Comparison of ENCODE assay signal across 9 cellular contexts in genomic region chr19:42191855-42192254, GRCh38. TPM values are rescaled to one million over a fixed set of nuclear protein-coding genes. Genes with fewer than 3 reads are reported as not detected.
DNase-seq lines count a peak whose midpoint lies in the region; ATAC-seq, FAIRE-seq and TF ChIP-seq lines count a peak whose summit lies in the region.
"Had no signal": no experiment of that assay in that cellular context is flagged by ENCODE, and none has a peak within 500 bp of the region (broad histone marks: within the 10 kb centered on the region; RNA-seq: fewer than 3 reads in every experiment).

No MANE protein-coding gene starts in this region.

- TF ChIP-seq POLR2A in IMR-90 (IDR thresholded peaks at IDR 0.05; ENCODE audit: low read depth, low read length) (no peak), GM12892 (IDR thresholded peaks at IDR 0.05; ENCODE audit: low read depth, low read length) (no peak)

- H3K4me2 ChIP-seq in IMR-90 (ENCODE audit: low read depth, low read length): no peak overlapping the region
- H3K4me2 ChIP-seq: smooth muscle cell had no signal

- peak overlapping the region; percentile 71 for H2AK5ac ChIP-seq in IMR-90 (ENCODE audit: low read depth, low read length)

- no peaks in the 10 kb centered on the region for H3K27me3 Mint-ChIP-seq in Calu3 (ENCODE audit: unreplicated experiment)
- H3K27me3 Mint-ChIP-seq in activated CD8-positive, alpha-beta T cell treated with anti-CD3 and anti-CD28 coated beads for 36 hours: no peaks in the 10 kb centered on the region

- no peak for TF ChIP-seq RAD21 in IMR-90 (IDR thresholded peaks at IDR 0.05; ENCODE audit: low read length)

- H2AK9ac ChIP-seq in IMR-90 (replicated peaks; ENCODE audit: low read depth, low read length, poor library complexity): peak overlapping the region; percentile 62

- H4K20me1 ChIP-seq in IMR-90 (ENCODE audit: insufficient read depth, low read length): no peaks in the 10 kb centered on the region

- no peak for TF ChIP-seq CTCF in Calu3 (IDR thresholded peaks at IDR 0.05; ENCODE audit: unreplicated experiment)
- no peak for TF ChIP-seq CTCF in IMR-90 (conservative IDR thresholded peaks at IDR 0.05; ENCODE audit: low read depth, low read length)
- no peak for TF ChIP-seq CTCF in activated CD8-positive, alpha-beta T cell treated with anti-CD3 and anti-CD28 coated beads for 36 hours (IDR thresholded peaks at IDR 0.05)
- TF ChIP-seq CTCF in lower lobe of right lung (IDR thresholded peaks at IDR 0.05): no peak
- no peak for TF ChIP-seq CTCF in kidney (IDR thresholded peaks at IDR 0.05; ENCODE audit: borderline replicate concordance, extremely low read depth, insufficient read depth)

- H3K18ac ChIP-seq in IMR-90 (ENCODE audit: low read depth, low read length): no peak overlapping the region

- peaks cover 38% of the 10 kb centered on the region for H3K36me3 Mint-ChIP-seq in Calu3 (ENCODE audit: insufficient read depth, unreplicated experiment)
- peaks cover 11% of the 10 kb centered on the region for H3K36me3 Mint-ChIP-seq in activated CD8-positive, alpha-beta T cell treated with anti-CD3 and anti-CD28 coated beads for 36 hours (ENCODE audit: low read depth)

- H3K4me1 ChIP-seq in IMR-90 (ENCODE audit: control insufficient read depth, insufficient read depth, low read length) (peaks cover 2% of the 10 kb centered on the region; the same call in 1 of the 2 replicates), lower lobe of right lung (peaks cover 12% of the 10 kb centered on the region), kidney (ENCODE audit: control insufficient read depth in 1 of 2, insufficient read depth in 1 of 2, low read depth in 1 of 2, low read length in 2 of 2) (no peaks in the 10 kb centered on the region)

- H3K9me1 ChIP-seq in IMR-90 (ENCODE audit: insufficient read depth, low read length): peaks cover 13% of the 10 kb centered on the region

- H2BK20ac ChIP-seq in IMR-90 (ENCODE audit: low read depth, low read length): peak overlapping the region; percentile 16; the same call in 1 of the 2 replicates

- in situ Hi-C loops in IMR-90 (cut with MboI; ENCODE audit: low sequenced_read_pairs): no loop called here

- H2BK15ac ChIP-seq in IMR-90 (ENCODE audit: low read depth, low read length): peak overlapping the region; percentile 62; the same call in 2 of the 3 replicates

- 0 out of 4 replicates have a peak, but pooled peaks cover 0 to 2% of the 10 kb centered on the region in 2 experiments for H3K79me1 ChIP-seq in IMR-90 (ENCODE audit: low read depth in 1 of 2, low read length in 2 of 2)

- BruUV-seq in Calu3 (replicated peaks; lab: Mats Ljungman, UMichigan): no TSS peak
- no TSS peak for BruUV-seq in IMR-90 (replicated peaks; lab: Mats Ljungman, UMichigan)

- no peak overlapping the region for H3K4me3 ChIP-seq in IMR-90 (ENCODE audit: insufficient read depth, low read depth, low read length)
- no peak overlapping the region for H3K4me3 ChIP-seq in lower lobe of right lung
- H3K4me3 ChIP-seq in kidney (ENCODE audit: low read length in 2 of 2): no peak overlapping the region
- H3K4me3 ChIP-seq: smooth muscle cell had no signal

- H3K4me3 Mint-ChIP-seq in Calu3 (ENCODE audit: low read depth, unreplicated experiment): peak overlapping the region; percentile 46
- H3K4me3 Mint-ChIP-seq in activated CD8-positive, alpha-beta T cell treated with anti-CD3 and anti-CD28 coated beads for 36 hours: no peak overlapping the region

- H3K23ac ChIP-seq in IMR-90 (ENCODE audit: low read depth, low read length): no peak overlapping the region; the same call in 1 of the 2 replicates

- no peak overlapping the region for H4K91ac ChIP-seq in IMR-90 (ENCODE audit: insufficient read depth, low read depth, low read length)

- ATAC-seq in IMR-90 (ENCODE audit: low read depth) (no peak), lower lobe of right lung (peak; percentile 74 to 83), Right ventricle myocardium superior (ENCODE audit: poor library complexity) (no peak)
- ATAC-seq in activated CD8-positive, alpha-beta T cell treated with anti-CD3 and anti-CD28 coated beads for 36 hours: peak; percentile 80

- no peak overlapping the region for H3K56ac ChIP-seq in IMR-90 (ENCODE audit: extremely low read depth, insufficient read depth, low read length)

- no peak overlapping the region for H4K8ac ChIP-seq in IMR-90 (ENCODE audit: low read depth in 2 of 2, low read length in 2 of 2)

- H3K4me1 Mint-ChIP-seq in Calu3 (ENCODE audit: low read depth, unreplicated experiment): peaks cover 49% of the 10 kb centered on the region
- H3K4me1 Mint-ChIP-seq in activated CD8-positive, alpha-beta T cell treated with anti-CD3 and anti-CD28 coated beads for 36 hours (ENCODE audit: low read depth): peaks cover 32% of the 10 kb centered on the region

- peaks cover 3% of the 10 kb centered on the region for H3K9me3 Mint-ChIP-seq in Calu3 (ENCODE audit: low read depth, unreplicated experiment)
- peaks cover 1% of the 10 kb centered on the region for H3K9me3 Mint-ChIP-seq in activated CD8-positive, alpha-beta T cell treated with anti-CD3 and anti-CD28 coated beads for 36 hours

- H3K9ac ChIP-seq in IMR-90 (ENCODE audit: low read depth, low read length): no peak overlapping the region
- H3K9ac ChIP-seq in kidney (ENCODE audit: low read length in 2 of 2): no peak overlapping the region

- intact Hi-C loops in Calu3 (cut with micrococcal nuclease; ENCODE audit: unreplicated experiment) (no loop called here), IMR-90 (cut with micrococcal nuclease) (no loop called here), lower lobe of right lung (cut with DNase I) (no loop called here), Right ventricle myocardium superior (cut with DNase I) (no loop called here), kidney (cut with DNase I) (no loop called here)
- intact Hi-C loops in activated CD8-positive, alpha-beta T cell treated with anti-CD3 and anti-CD28 coated beads for 36 hours (cut with micrococcal nuclease): no loop called here

- H3K27ac Mint-ChIP-seq in Calu3 (ENCODE audit: unreplicated experiment): peak overlapping the region; percentile 99
- peak overlapping the region; percentile 2 for H3K27ac Mint-ChIP-seq in activated CD8-positive, alpha-beta T cell treated with anti-CD3 and anti-CD28 coated beads for 36 hours

- peak overlapping the region; percentile 34; the same call in 1 of the 2 replicates for H3K4ac ChIP-seq in IMR-90 (ENCODE audit: low read depth, low read length)

- no peak overlapping the region for H2BK120ac ChIP-seq in IMR-90 (ENCODE audit: low read depth, low read length)

- H3K27ac ChIP-seq in IMR-90 (ENCODE audit: insufficient read depth, low read length): no peak overlapping the region
- peak overlapping the region; percentile 3 for H3K27ac ChIP-seq in lower lobe of right lung
- no peak overlapping the region for H3K27ac ChIP-seq in kidney (ENCODE audit: low read depth in 2 of 2, low read length in 2 of 2)

- CTCF ChIA-PET in Calu3 (lab: Charles Lee) (interaction anchor here (0.6 to 1.5 kb wide), 6 partner anchors 9 to 110 kb away, joined by 3 to 5 read pairs (median 3); no protein-coding TSS in a partner anchor), IMR-90 (lab: Yijun Ruan, JAX) (interaction anchor here (1.1 kb wide), 1 partner anchor 83 kb away, joined by 5 read pairs; no protein-coding TSS in a partner anchor)
- CTCF ChIA-PET in activated CD8-positive, alpha-beta T cell treated with anti-CD3 and anti-CD28 coated beads for 36 hours (lab: Charles Lee): interaction anchor here (1.0 to 1.1 kb wide), 2 partner anchors 64 to 83 kb away, joined by 3 to 5 read pairs; no protein-coding TSS in a partner anchor

- H4K5ac ChIP-seq in IMR-90 (ENCODE audit: low read depth, low read length): no peak overlapping the region

- H3K27me3 ChIP-seq in IMR-90 (ENCODE audit: control insufficient read depth, insufficient read depth, low read length): no peaks in the 10 kb centered on the region
- H3K27me3 ChIP-seq in lower lobe of right lung (ENCODE audit: low read depth): no peaks in the 10 kb centered on the region

- H3K14ac ChIP-seq in IMR-90 (replicated peaks; ENCODE audit: low read depth, low read length): 0 out of 2 replicates have a peak overlapping the region, but pooled peaks have one; percentile 22

- no peak overlapping the region for H2AFZ ChIP-seq in IMR-90 (replicated peaks; ENCODE audit: low read length, poor library complexity)

- H2BK5ac ChIP-seq in IMR-90 (ENCODE audit: low read depth, low read length, poor library complexity, severe bottlenecking): no peak overlapping the region

- H3K9me3 ChIP-seq in IMR-90 (ENCODE audit: control insufficient read depth, insufficient read depth, low read length): peaks cover 2% of the 10 kb centered on the region
- H3K9me3 ChIP-seq in lower lobe of right lung: no peaks in the 10 kb centered on the region
- no peaks in the 10 kb centered on the region for H3K9me3 ChIP-seq in kidney (ENCODE audit: control insufficient read depth in 1 of 2, low read length in 2 of 2)

- FAIRE-seq in kidney (lab: Jason Lieb, UNC) (no peak), GM12892 (lab: Jason Lieb, UNC) (no peak)

- dilution Hi-C loops in IMR-90 (cut with HindIII; ENCODE audit: low sequenced_read_pairs, unreplicated experiment): no loop called here

- H3K36me3 ChIP-seq in IMR-90 (ENCODE audit: control insufficient read depth, insufficient read depth, low read length): peaks cover under 1% of the 10 kb centered on the region; the same call in 1 of the 2 replicates
- H3K36me3 ChIP-seq in lower lobe of right lung: peaks cover 3% of the 10 kb centered on the region
- H3K36me3 ChIP-seq in kidney (ENCODE audit: control insufficient read depth in 1 of 2, insufficient read depth in 2 of 2, low read length in 2 of 2): no peaks in the 10 kb centered on the region

- 33% methylated on average over 1 of the region's 3 CpGs; no CpG with 5 or more reads in 1 of the 2 experiments for WGBS in IMR-90 (ENCODE audit: extremely low coverage in 2 of 2, insufficient read length in 1 of 2), 2 experiments

- peak; percentile 88 for DNase-seq in Calu3
- DNase-seq in IMR-90: peak; percentile 84
- peak; percentile 75 for DNase-seq in activated CD8-positive, alpha-beta T cell treated with anti-CD3 and anti-CD28 coated beads for 36 hours
- DNase-seq in lower lobe of right lung: no peak
- no peak for DNase-seq in Right ventricle myocardium superior
- no peak for DNase-seq in NK-92 (lab: John Stamatoyannopoulos, UW; ENCODE audit: unreplicated experiment)
- no peak for DNase-seq in kidney
- no peak for DNase-seq in GM12892 (ENCODE audit: insufficient read length)

- POLR2A ChIA-PET in IMR-90 (lab: Charles Lee; ENCODE audit: unreplicated experiment): no interaction called here
- POLR2A ChIA-PET in activated CD8-positive, alpha-beta T cell treated with anti-CD3 and anti-CD28 coated beads for 36 hours (lab: Charles Lee): interaction anchor here (1.2 kb wide), 1 partner anchor 16 kb away, joined by 3 read pairs; no protein-coding TSS in a partner anchor

RNA-seq across cellular contexts. Expression of gene DEDD2, which starts 25.6 kb away (rescaled TPM):
- total RNA-seq in Calu3 (2022) (67.5 and 78.3 TPM in 2 replicates), IMR-90 (2012; rRNA removed) (8.1 and 8.2 TPM in 2 replicates), lower lobe of right lung (35.6 TPM), Right ventricle myocardium superior (14.8 TPM), kidney (26.1 TPM)
- polyA plus RNA-seq in IMR-90 (2012; rRNA removed) (21.0 and 26.1 TPM in 2 replicates), kidney (ENCODE audit: insufficient read depth, low read depth, low replicate concordance) (36.3 TPM)
- polyA plus RNA-seq in IMR-90 (2012; cell fraction: cytosol; rRNA removed): 28.9 and 45.6 TPM in 2 replicates
- 21.5 and 40.6 TPM in 2 replicates for polyA plus RNA-seq in IMR-90 (2012; cell fraction: nucleus; rRNA removed; ENCODE audit: low replicate concordance)
- total RNA-seq in activated CD8-positive, alpha-beta T cell treated with anti-CD3 and anti-CD28 coated beads for 36 hours: 10 to 100 TPM; 21.7 to 22.5 TPM
- polyA plus RNA-seq in GM12892 (2012; ENCODE audit: missing spikeins): 11.7 TPM

RNA-seq across cellular contexts. Expression of gene ZNF526, which starts 28.3 kb away (rescaled TPM):
- total RNA-seq in Calu3 (2022): 25.4 and 32.3 TPM in 2 replicates
- 13.6 and 14.2 TPM in 2 replicates for total RNA-seq in IMR-90 (2012; rRNA removed)
- polyA plus RNA-seq in IMR-90 (2012; rRNA removed): 6.8 and 7.3 TPM in 2 replicates
- 3.2 and 6.0 TPM in 2 replicates for polyA plus RNA-seq in IMR-90 (2012; cell fraction: cytosol; rRNA removed)
- polyA plus RNA-seq in IMR-90 (2012; cell fraction: nucleus; rRNA removed; ENCODE audit: low replicate concordance): 5.4 and 9.9 TPM in 2 replicates
- total RNA-seq in activated CD8-positive, alpha-beta T cell treated with anti-CD3 and anti-CD28 coated beads for 36 hours: 10 to 100 TPM; 12.0 to 12.3 TPM
- total RNA-seq in lower lobe of right lung: 11.7 TPM
- 5.4 TPM for total RNA-seq in Right ventricle myocardium superior
- total RNA-seq in kidney: 11.6 TPM
- polyA plus RNA-seq in kidney (ENCODE audit: insufficient read depth, low read depth, low replicate concordance): 2.6 TPM
- 3.5 TPM for polyA plus RNA-seq in GM12892 (2012; ENCODE audit: missing spikeins)

RNA-seq across cellular contexts. Expression of gene GSK3A, which starts 50.5 kb away (rescaled TPM):
- total RNA-seq in Calu3 (2022) (58.8 and 60.6 TPM in 2 replicates), IMR-90 (2012; rRNA removed) (6.9 and 8.1 TPM in 2 replicates), lower lobe of right lung (39.8 TPM), Right ventricle myocardium superior (35.6 TPM), kidney (39.2 TPM)
- polyA plus RNA-seq in IMR-90 (2012; rRNA removed) (41.4 and 43.3 TPM in 2 replicates), kidney (ENCODE audit: insufficient read depth, low read depth, low replicate concordance) (57.3 TPM)
- 24.3 and 37.8 TPM in 2 replicates for polyA plus RNA-seq in IMR-90 (2012; cell fraction: cytosol; rRNA removed)
- 37.0 and 39.0 TPM in 2 replicates for polyA plus RNA-seq in IMR-90 (2012; cell fraction: nucleus; rRNA removed; ENCODE audit: low replicate concordance)
- total RNA-seq in activated CD8-positive, alpha-beta T cell treated with anti-CD3 and anti-CD28 coated beads for 36 hours: 10 to 100 TPM; 30.5 to 31.7 TPM
- 21.9 TPM for polyA plus RNA-seq in GM12892 (2012; ENCODE audit: missing spikeins)

RNA-seq across cellular contexts. Expression of gene POU2F2, which starts 59.6 kb away (rescaled TPM):
- total RNA-seq in Calu3 (2022): 3.9 and 4.6 TPM in 2 replicates
- total RNA-seq in IMR-90 (2012; rRNA removed): 0.54 and 0.56 TPM in 2 replicates
- 5.0 and 6.6 TPM in 2 replicates for polyA plus RNA-seq in IMR-90 (2012; rRNA removed)
- 1.8 and 5.3 TPM in 2 replicates for polyA plus RNA-seq in IMR-90 (2012; cell fraction: cytosol; rRNA removed)
- 11.7 and 16.9 TPM in 2 replicates for polyA plus RNA-seq in IMR-90 (2012; cell fraction: nucleus; rRNA removed; ENCODE audit: low replicate concordance)
- 10 to 100 TPM; 37.7 to 40.7 TPM for total RNA-seq in activated CD8-positive, alpha-beta T cell treated with anti-CD3 and anti-CD28 coated beads for 36 hours
- total RNA-seq in lower lobe of right lung: 6.1 TPM
- 0.91 TPM for total RNA-seq in Right ventricle myocardium superior
- total RNA-seq in kidney: 9.8 TPM
- polyA plus RNA-seq in kidney (ENCODE audit: insufficient read depth, low read depth, low replicate concordance): 1.3 TPM
- polyA plus RNA-seq in GM12892 (2012; ENCODE audit: missing spikeins): 21.0 TPM

Comparison
In these comparisons a context has a peak if more than half of its experiments do, and no peak if none do; other contexts are left out.
1. DNase-seq: peak in Calu3 (single experiment), IMR-90 (single experiment) and activated CD8-positive, alpha-beta T cell treated with anti-CD3 and anti-CD28 coated beads for 36 hours (single experiment); none in lower lobe of right lung (single experiment), Right ventricle myocardium superior (single experiment), NK-92 (single experiment), kidney (single experiment) and GM12892 (single experiment).
2. ATAC-seq: peak in activated CD8-positive, alpha-beta T cell treated with anti-CD3 and anti-CD28 coated beads for 36 hours (single experiment) and lower lobe of right lung (2 of 2); none in IMR-90 (single experiment) and Right ventricle myocardium superior (single experiment).